ENCODE assay signal across 14 cellular contexts in the genomic region with DNA sequence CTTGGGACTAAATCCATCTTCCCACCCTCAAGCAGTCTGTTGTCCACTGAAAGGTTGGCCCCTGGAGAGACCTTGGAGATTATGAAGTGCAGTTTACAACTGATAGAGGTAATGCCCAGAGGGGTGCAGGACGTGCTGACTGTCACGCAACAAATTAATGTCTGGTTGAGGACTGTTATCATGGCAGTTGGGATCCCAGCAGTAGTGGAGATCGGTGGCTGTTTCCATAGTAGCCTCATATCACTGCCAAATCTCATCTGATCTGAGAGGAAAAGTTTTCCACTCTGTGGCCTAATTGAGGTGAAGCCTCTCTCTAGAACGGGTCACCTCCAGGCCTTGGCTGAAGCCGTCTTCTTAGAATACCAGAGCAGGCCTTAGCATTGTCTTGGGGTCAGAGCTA. TPM values are rescaled to one million over a fixed set of nuclear protein-coding genes. Genes with fewer than 3 reads are reported as not detected.
"Had no signal": no experiment of that assay in that cellular context is flagged by ENCODE, and none has a peak within 500 bp of the region (broad histone marks: within the 10 kb centered on the region; RNA-seq: fewer than 3 reads in every experiment).

No MANE protein-coding gene starts in this region.

- ATAC-seq: activated CD8-positive, alpha-beta T cell treated with anti-CD3 and anti-CD28 coated beads, Interleukin-2, amount 10 ng/mL, durations not matched to agents 7 days and 5 days; T-helper 17 cell; WTC11 had no signal

- H3K9me3 ChIP-seq: sigmoid colon, stomach, testis had no signal

- H3K4me3 ChIP-seq: sigmoid colon, stomach, testis had no signal

- H3K27me3 ChIP-seq: sigmoid colon, stomach, testis had no signal

- H3K27ac ChIP-seq: sigmoid colon, stomach had no signal

- DNase-seq: activated CD4-positive, alpha-beta T cell treated with anti-CD3 and anti-CD28 coated beads, Interleukin-2, amount 10 ng/mL, durations not matched to agents 24 days and 14 days; activated CD8-positive, alpha-beta memory T cell treated with anti-CD3 and anti-CD28 coated beads, Interleukin-2, amount 50 U/mL, for 48 hours; activated CD8-positive, alpha-beta T cell treated with anti-CD3 and anti-CD28 coated beads, Interleukin-2, amount 10 ng/mL, durations not matched to agents 7 days and 5 days; activated naive CD4-positive, alpha-beta T cell; mesenchymal stem cell; sigmoid colon; stimulated activated CD4-positive, alpha-beta T cell treated with anti-CD3 and anti-CD28 coated beads, Interleukin-1b, Interleukin-23, amount 100 ng/mL, for 48 hours; stomach; T-helper 17 cell; testis had no signal

- H3K36me3 ChIP-seq: sigmoid colon had no signal

RNA-seq across cellular contexts. Expression of a gene that starts 49.4 kb away (rescaled TPM):
- total RNA-seq: activated CD4-positive, alpha-beta T cell treated with anti-CD3 and anti-CD28 coated beads, Interleukin-2, amount 10 ng/mL, durations not matched to agents 24 days and 14 days; activated CD8-positive, alpha-beta T cell treated with anti-CD3 and anti-CD28 coated beads, Interleukin-2, amount 10 ng/mL, durations not matched to agents 7 days and 5 days; chondrocyte; glomerular endothelial cell; sigmoid colon; WTC11 had no signal
- polyA plus RNA-seq: urinary bladder had no signal
